In genomic region chr20:58388882-58389323, GRCh38 we compare ENCODE assay signal across 8 cellular contexts. TPM values are rescaled to one million over a fixed set of nuclear protein-coding genes. Genes with fewer than 3 reads are reported as not detected.
DNase-seq lines count a peak whose midpoint lies in the region; ATAC-seq, FAIRE-seq and TF ChIP-seq lines count a peak whose summit lies in the region.

Gene VAPB, plus strand, starts transcription at chr20:58389229. Its CDS starts 231 bp downstream, at chr20:58389460.

- TF ChIP-seq CTCF in cardiac muscle cell (IDR thresholded peaks at IDR 0.05; ENCODE audit: low read depth, low read length): no peak
- TF ChIP-seq CTCF in transverse colon (IDR thresholded peaks at IDR 0.05): no peak

- TF ChIP-seq EP300 in transverse colon (IDR thresholded peaks at IDR 0.05; ENCODE audit: low read depth): no peak

- intact Hi-C loops in transverse colon (cut with DNase I; ENCODE audit: low total_unique reads): no loop called here

- H3K4me3 ChIP-seq in adipocyte (ENCODE audit: low read length): peak within 1 kb of the TSS; percentile 94
- peak within 1 kb of the TSS; percentile 56 for H3K4me3 ChIP-seq in cardiac muscle cell
- H3K4me3 ChIP-seq in transverse colon: peak within 1 kb of the TSS; percentile 68 to 93 (median 80)

- TF ChIP-seq POLR2A in GM12891 (IDR thresholded peaks at IDR 0.05; ENCODE audit: low read depth, low read length) (no peak; the same call in 1 of the 2 replicates), transverse colon (IDR thresholded peaks at IDR 0.05) (peak; percentile 64)

- peak; percentile 97 for FAIRE-seq in GM12891 (lab: Jason Lieb, UNC)

- peaks cover 10% of the 10 kb centered on the region for H3K9me3 ChIP-seq in adipocyte (ENCODE audit: control insufficient read depth, low read length)
- H3K9me3 ChIP-seq in cardiac muscle cell (ENCODE audit: low read depth): no peaks in the 10 kb centered on the region
- no peaks in the 10 kb centered on the region for H3K9me3 ChIP-seq in transverse colon

- in situ Hi-C loops in transverse colon (cut with MboI; ENCODE audit: low pct_ligation_motif_present in 1 of 4, low pct_unique_long_range_greater_than_20kb in 1 of 4, low sequenced_read_pairs in 3 of 4): no loop called here

- ATAC-seq in HG02798 (IDR thresholded peaks at IDR 0.05; ENCODE audit: poor library complexity, unreplicated experiment): peak; percentile 98

- no peaks in the 10 kb centered on the region for H3K27me3 ChIP-seq in adipocyte (replicated peaks; ENCODE audit: control insufficient read depth, insufficient read depth, low read length)
- no peaks in the 10 kb centered on the region for H3K27me3 ChIP-seq in cardiac muscle cell
- H3K27me3 ChIP-seq in transverse colon: no peaks in the 10 kb centered on the region

- DNase-seq in GM12891 (ENCODE audit: insufficient read length, low spot score) (peak; percentile 84), NCI-H1417 treated with DMSO at 0.1 percent for 48 hours (lab: John Stamatoyannopoulos, UW) (peak; percentile 81), T follicular helper cell (ENCODE audit: low read depth) (peak; percentile 95), adipocyte (ENCODE audit: low read depth) (peak; percentile 99), cardiac muscle cell (ENCODE audit: low read depth in 1 of 2, low spot score in 1 of 2) (peak; percentile 98), pons (ENCODE audit: low spot score) (peak; percentile 93), transverse colon (peak; percentile 97)

- peak within 1 kb of the TSS; percentile 93 for H3K9ac ChIP-seq in adipocyte (ENCODE audit: low read length)

- 1% methylated on average over 31 of the region's 51 CpGs; no CpG with 5 or more reads in 1 of the 2 donors for WGBS in transverse colon (ENCODE audit: low coverage in 1 of 2), 2 donors

- H3K27ac ChIP-seq in cardiac muscle cell: peak within 1 kb of the TSS; percentile 86
- H3K27ac ChIP-seq in transverse colon: peak within 1 kb of the TSS; percentile 92 to 96 (median 94)

- H3K4me1 ChIP-seq in adipocyte (ENCODE audit: control insufficient read depth, insufficient read depth, low read length) (peaks cover 16% of the 10 kb centered on the region), cardiac muscle cell (ENCODE audit: low read depth) (peaks cover 7% of the 10 kb centered on the region), transverse colon (peaks cover 11 to 33% (median 21%) of the 10 kb centered on the region in 4 donors)

- H3K36me3 ChIP-seq in adipocyte (ENCODE audit: control insufficient read depth, insufficient read depth, low read length, severe bottlenecking): peaks cover 2% of the 10 kb centered on the region
- H3K36me3 ChIP-seq in cardiac muscle cell: no peaks in the 10 kb centered on the region
- no peaks in the 10 kb centered on the region for H3K36me3 ChIP-seq in transverse colon

TF ChIP-seq in GM12891, 5 proteins besides CTCF, POLR2A, EP300 and RAD21:
- no peak for TF ChIP-seq SPI1 (IDR thresholded peaks at IDR 0.05; ENCODE audit: low read depth, low read length)
- no peak for TF ChIP-seq TAF1 (IDR thresholded peaks at IDR 0.05; ENCODE audit: low read depth, low read length)
- no peak; the same call in 1 of the 2 replicates for TF ChIP-seq POLR2AphosphoS5 (IDR thresholded peaks at IDR 0.05; ENCODE audit: low read depth, low read length)
- TF ChIP-seq PAX5 (IDR thresholded peaks at IDR 0.05; ENCODE audit: insufficient read depth, low read length, severe bottlenecking): no peak
- TF ChIP-seq POU2F2 (IDR thresholded peaks at IDR 0.05; ENCODE audit: low read depth, low read length): no peak

RNA-seq across cellular contexts. Expression of gene VAPB, which starts in this region (rescaled TPM):
- polyA plus RNA-seq in GM12891 (2012; ENCODE audit: low read depth, missing spikeins): 15.4 TPM
- 9.7 and 10.5 TPM in 2 replicates for total RNA-seq in cardiac muscle cell
- 54.1 and 55.1 TPM in 2 replicates for polyA plus RNA-seq in cardiac muscle cell
- total RNA-seq in transverse colon: 10 to 100 TPM; 11.6 to 44.8 (median 28.0) TPM

Comparison
In these comparisons a context has a peak if more than half of its experiments do, and no peak if none do; other contexts are left out.
1. Peak in every context shown above with its lines: DNase-seq, ATAC-seq, H3K4me3 ChIP-seq and H3K27ac ChIP-seq.